ENCODE assay signal across 25 cellular contexts in the genomic region with DNA sequence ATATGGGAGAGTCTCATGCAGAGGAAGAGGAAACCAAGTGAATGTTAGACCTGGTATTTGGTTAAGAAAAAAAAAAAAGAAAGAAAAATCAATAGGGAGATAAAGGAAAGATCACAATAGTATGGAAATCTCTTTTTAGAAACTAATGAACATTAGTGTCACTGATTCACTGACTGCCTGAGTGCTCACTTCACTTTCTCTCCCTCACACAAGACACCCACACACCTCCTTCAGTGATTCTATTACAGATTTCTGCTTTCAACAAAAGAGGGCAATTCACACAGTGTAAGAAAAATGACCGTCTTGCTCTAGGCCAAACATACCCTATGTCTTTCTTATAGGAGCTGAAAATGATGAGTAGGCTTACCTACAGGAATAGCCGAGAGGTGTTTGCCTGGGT. TPM values are rescaled to one million over a fixed set of nuclear protein-coding genes. Genes with fewer than 3 reads are reported as not detected.
"Had no signal": no experiment of that assay in that cellular context is flagged by ENCODE, and none has a peak within 500 bp of the region (broad histone marks: within the 10 kb centered on the region; RNA-seq: fewer than 3 reads in every experiment).

No MANE protein-coding gene starts in this region.

- H3K36me3 ChIP-seq: colonic mucosa, esophagus muscularis mucosa, esophagus squamous epithelium, gastroesophageal sphincter, heart left ventricle had no signal

- H3K9me3 ChIP-seq: colonic mucosa, esophagus muscularis mucosa, esophagus squamous epithelium, gastroesophageal sphincter, heart left ventricle had no signal

- H3K4me3 Mint-ChIP-seq: dendritic cell treated with granulocyte-macrophage colony-stimulating factor and Interleukin-4, amounts not matched to agents 40 ng/mL and 50 ng/mL, for 4 days; effector memory CD8-positive, alpha-beta T cell; endodermal cell had no signal

- ATAC-seq: effector memory CD8-positive, alpha-beta T cell; esophagus mucosa; foreskin keratinocyte; gastroesophageal sphincter; heart left ventricle had no signal

- H3K27ac Mint-ChIP-seq: dendritic cell treated with granulocyte-macrophage colony-stimulating factor and Interleukin-4, amounts not matched to agents 40 ng/mL and 50 ng/mL, for 4 days; effector memory CD8-positive, alpha-beta T cell; endodermal cell had no signal

- H3K9me3 Mint-ChIP-seq: dendritic cell treated with granulocyte-macrophage colony-stimulating factor and Interleukin-4, amounts not matched to agents 40 ng/mL and 50 ng/mL, for 4 days; effector memory CD8-positive, alpha-beta T cell; endodermal cell had no signal

- H3K4me3 ChIP-seq: colonic mucosa, coronary artery, dorsolateral prefrontal cortex, esophagus muscularis mucosa, esophagus squamous epithelium, gastroesophageal sphincter, heart left ventricle had no signal

- DNase-seq: colonic mucosa; cortex of kidney; dermis blood vessel endothelial cell; dorsolateral prefrontal cortex; effector CD4-positive, alpha-beta T cell; effector CD8-positive, alpha-beta T cell; effector memory CD4-positive, alpha-beta T cell; effector memory CD8-positive, alpha-beta T cell; endodermal cell; erythroblast; esophagus squamous epithelium; foreskin fibroblast; foreskin keratinocyte; foreskin melanocyte; glutamatergic neuron; heart left ventricle had no signal

- H3K27ac ChIP-seq: colonic mucosa, coronary artery, dorsolateral prefrontal cortex, epithelial cell of prostate, esophagus muscularis mucosa, esophagus squamous epithelium, foreskin keratinocyte, gastroesophageal sphincter, heart left ventricle had no signal

- H3K4me1 ChIP-seq: foreskin keratinocyte had no signal

RNA-seq across cellular contexts. Expression of a gene that starts 6.0 kb away (rescaled TPM):
- total RNA-seq: dermis blood vessel endothelial cell, endothelial cell of umbilical vein, epithelial cell of proximal tubule, esophagus mucosa, esophagus squamous epithelium, foreskin keratinocyte, glomerular endothelial cell had no signal
